Comparison of ENCODE assay signal across 19 cellular contexts in the genomic region with DNA sequence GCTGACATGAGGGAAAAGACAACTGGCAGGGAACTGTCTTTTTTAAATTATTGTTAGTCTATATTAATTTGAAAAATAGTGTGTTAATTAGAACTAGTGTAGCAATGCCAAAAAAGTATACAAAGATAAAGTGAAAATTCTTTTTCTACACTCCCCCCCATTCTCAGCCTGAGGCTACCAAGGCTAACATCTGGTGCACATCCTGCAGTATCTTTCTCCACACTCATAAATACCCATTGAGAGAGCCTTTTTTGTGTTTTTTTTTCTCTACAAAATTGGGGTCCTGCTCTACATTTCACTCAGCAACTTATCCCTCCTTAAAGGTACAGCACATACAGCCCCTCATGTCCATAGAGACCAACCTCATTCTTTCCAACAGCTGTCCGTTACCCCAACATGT. TPM values are rescaled to one million over a fixed set of nuclear protein-coding genes. Genes with fewer than 3 reads are reported as not detected.
A peak's percentile ranks its signal among the peaks of the same experiment; 100 is the strongest.
DNase-seq lines count a peak whose midpoint lies in the region; ATAC-seq, FAIRE-seq and TF ChIP-seq lines count a peak whose summit lies in the region.
"Had no signal": no experiment of that assay in that cellular context is flagged by ENCODE, and none has a peak within 500 bp of the region (broad histone marks: within the 10 kb centered on the region; RNA-seq: fewer than 3 reads in every experiment).

No MANE protein-coding gene starts in this region.

- H3K27ac ChIP-seq in right atrium auricular region (peak overlapping the region; percentile 72 to 73), kidney (ENCODE audit: low read depth in 2 of 2, low read length in 2 of 2) (no peak overlapping the region)
- H3K27ac ChIP-seq: BLaER1 treated with 17β-estradiol and CSF1 and Interleukin-3, amounts not matched to agents 10 nM and 100 nM had no signal

- H3K4me1 Mint-ChIP-seq in brain (peaks cover 10% of the 10 kb centered on the region), glutamatergic neuron (ENCODE audit: low read depth, unreplicated experiment) (peaks cover 26% of the 10 kb centered on the region)
- H3K4me1 Mint-ChIP-seq: GM23338 had no signal

- TF ChIP-seq CTCF in right atrium auricular region (IDR thresholded peaks at IDR 0.05) (no peak), brain (conservative IDR thresholded peaks at IDR 0.05) (no peak), glutamatergic neuron (IDR thresholded peaks at IDR 0.05; ENCODE audit: partially characterized antibody, unreplicated experiment) (no peak), kidney (IDR thresholded peaks at IDR 0.05; ENCODE audit: borderline replicate concordance, extremely low read depth, insufficient read depth) (no peak)

- no peak for DNase-seq in right atrium auricular region (ENCODE audit: low spot score)
- DNase-seq in Right ventricle myocardium superior, result no peak
- DNase-seq in glutamatergic neuron, result no peak
- no peak for DNase-seq in kidney
- no peak for DNase-seq in NCI-H69 (lab: John Stamatoyannopoulos, UW)
- no peak for DNase-seq in NCI-H1092 treated with DMSO at 0.1 percent for 48 hours (lab: John Stamatoyannopoulos, UW)
- no peak for DNase-seq in T-helper 9 cell
- DNase-seq: COR-L47, GF-D8, KBM-7, MV-4-11, NCI-H1417 treated with DMSO at 0.1 percent for 48 hours, NCI-H2029, NCI-H2171 treated with DMSO at 0.1 percent for 48 hours, NCI-H82 had no signal

- no peak for FAIRE-seq in kidney (lab: Jason Lieb, UNC)
- FAIRE-seq: GM12892 had no signal

- H3K9me3 ChIP-seq in right atrium auricular region, result no peaks in the 10 kb centered on the region
- no peaks in the 10 kb centered on the region for H3K9me3 ChIP-seq in kidney (ENCODE audit: control insufficient read depth in 1 of 2, low read length in 2 of 2)

- H3K4me3 Mint-ChIP-seq in brain (no peak overlapping the region), glutamatergic neuron (ENCODE audit: unreplicated experiment) (peak overlapping the region; percentile 19)
- H3K4me3 Mint-ChIP-seq: GM23338 had no signal

- peaks cover 0 to 32% of the 10 kb centered on the region in 2 donors for H3K4me1 ChIP-seq in right atrium auricular region
- peaks cover 0 to 5% of the 10 kb centered on the region in 2 donors for H3K4me1 ChIP-seq in kidney (ENCODE audit: control insufficient read depth in 1 of 2, insufficient read depth in 1 of 2, low read depth in 1 of 2, low read length in 2 of 2)

- ATAC-seq in Right ventricle myocardium superior (ENCODE audit: poor library complexity), result no peak
- ATAC-seq: GM23338 had no signal

- intact Hi-C loops in Right ventricle myocardium superior (cut with DNase I), result no loop called here
- intact Hi-C loops in kidney (cut with DNase I), result no loop called here

- H3K9me3 Mint-ChIP-seq in brain (peaks cover 14 to 53% (median 32%) of the 10 kb centered on the region in 5 experiments), glutamatergic neuron (ENCODE audit: unreplicated experiment) (peaks cover 18% of the 10 kb centered on the region)

- H3K27me3 Mint-ChIP-seq in brain, result peaks cover 3% of the 10 kb centered on the region
- peaks cover 13% of the 10 kb centered on the region for H3K27me3 Mint-ChIP-seq in glutamatergic neuron (ENCODE audit: unreplicated experiment)

- H3K27me3 ChIP-seq in right atrium auricular region, result no peaks in the 10 kb centered on the region
- H3K27me3 ChIP-seq: BLaER1 treated with 17β-estradiol and CSF1 and Interleukin-3, amounts not matched to agents 10 nM and 100 nM had no signal

- H3K36me3 Mint-ChIP-seq in brain, result peaks cover 46% of the 10 kb centered on the region
- peaks cover 29% of the 10 kb centered on the region for H3K36me3 Mint-ChIP-seq in glutamatergic neuron (ENCODE audit: unreplicated experiment)

- H3K36me3 ChIP-seq in right atrium auricular region, result no peaks in the 10 kb centered on the region
- H3K36me3 ChIP-seq in kidney (ENCODE audit: control insufficient read depth in 1 of 2, insufficient read depth in 2 of 2, low read length in 2 of 2), result no peaks in the 10 kb centered on the region

- peak overlapping the region in 3 of 5 experiments; percentile 36 to 89 (median 84) for H3K27ac Mint-ChIP-seq in brain
- H3K27ac Mint-ChIP-seq in glutamatergic neuron (ENCODE audit: unreplicated experiment), result peak overlapping the region; percentile 46
- H3K27ac Mint-ChIP-seq: GM23338 had no signal

- H3K4me3 ChIP-seq in right atrium auricular region (no peak overlapping the region), kidney (ENCODE audit: low read length in 2 of 2) (no peak overlapping the region)
- H3K4me3 ChIP-seq: BLaER1 treated with 17β-estradiol and CSF1 and Interleukin-3, amounts not matched to agents 10 nM and 100 nM; GM23338 had no signal

- no peak overlapping the region for H3K9ac ChIP-seq in kidney (ENCODE audit: low read length in 2 of 2)
- H3K9ac ChIP-seq: BLaER1 treated with 17β-estradiol and CSF1 and Interleukin-3, amounts not matched to agents 10 nM and 100 nM had no signal

RNA-seq across cellular contexts. Expression of a gene that starts 20.7 kb away (rescaled TPM):
- total RNA-seq in right atrium auricular region (10 to 100 TPM; 11.5 to 21.7 TPM), Right ventricle myocardium superior (10.3 TPM), glutamatergic neuron (ENCODE audit: unreplicated experiment) (235 TPM), kidney (38.2 TPM)
- polyA plus RNA-seq in brain (ENCODE audit: insufficient read depth, low read depth, low replicate concordance) (64.3 TPM), kidney (ENCODE audit: insufficient read depth, low read depth, low replicate concordance) (8.5 TPM)

Comparison
In these comparisons a context has a peak if more than half of its experiments do, and no peak if none do; other contexts are left out.
1. H3K27ac ChIP-seq: peak in right atrium auricular region (2 of 2); none in kidney (0 of 2).